8 cellular contexts compared by ENCODE assay signal in the genomic region with DNA sequence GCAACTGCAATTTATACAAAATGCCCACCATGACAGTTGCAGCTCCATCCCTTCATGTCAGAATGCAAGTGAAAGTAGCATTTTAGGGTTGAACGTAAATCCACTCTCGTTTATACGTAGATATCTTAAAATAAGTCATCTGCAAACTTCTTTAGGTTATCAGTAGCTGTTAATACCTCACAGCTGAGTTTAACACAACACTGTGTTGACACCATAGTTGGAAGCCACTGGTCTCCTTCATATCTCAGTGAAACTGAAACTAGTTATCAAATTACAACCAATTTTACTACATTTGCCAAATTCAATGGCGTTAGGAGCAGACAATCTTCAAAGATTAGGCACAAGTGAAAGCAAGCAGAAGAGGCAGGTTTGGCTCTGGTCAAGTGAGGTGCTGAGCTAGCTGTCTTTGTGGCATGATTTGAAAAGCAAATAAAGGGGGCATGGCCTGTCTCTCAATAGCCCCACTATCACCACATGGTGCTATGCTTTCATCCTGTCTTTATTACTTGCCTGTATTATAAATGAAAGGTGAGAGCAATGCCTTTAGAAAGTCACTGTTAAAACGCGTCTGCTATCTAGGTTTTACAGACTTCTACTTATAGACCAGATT. TPM values are rescaled to one million over a fixed set of nuclear protein-coding genes. Genes with fewer than 3 reads are reported as not detected.
DNase-seq lines count a peak whose midpoint lies in the region; ATAC-seq and FAIRE-seq lines count a peak whose summit lies in the region.

No MANE protein-coding gene starts in this region.

- H3K4me3 ChIP-seq in small intestine (ENCODE audit: low read depth in 1 of 2, low read length in 2 of 2) = no peak overlapping the region

- H3K27ac ChIP-seq in small intestine (ENCODE audit: low read depth in 1 of 2, low read length in 1 of 2) = no peak overlapping the region

- peaks cover 59% of the 10 kb centered on the region for H3K4me1 Mint-ChIP-seq in activated T-cell treated with anti-CD3 and anti-CD28 coated beads, Interleukin-2, amount 50 U/mL, for 24 hours (ENCODE audit: low read depth)

- no peak for DNase-seq in activated T-cell treated with anti-CD3 and anti-CD28 coated beads, Interleukin-2, amount 50 U/mL, for 24 hours
- DNase-seq in activated T-cell treated with anti-CD3 and anti-CD28 coated beads, Interleukin-2, amount 50 U/mL, for 48 hours = no peak
- DNase-seq in NCI-H2227 treated with DMSO at 0.1 percent for 48 hours (lab: John Stamatoyannopoulos, UW) = peak; percentile 16
- DNase-seq in small intestine = peak; percentile 7
- DNase-seq in central memory CD4-positive, alpha-beta T cell = no peak
- DNase-seq in midbrain (lab: John Stamatoyannopoulos, UW) = no peak

- H3K36me3 ChIP-seq in small intestine (ENCODE audit: control insufficient read depth in 2 of 2, insufficient read depth in 2 of 2, low read length in 2 of 2) = no peaks in the 10 kb centered on the region

- no peak for FAIRE-seq in small intestine (lab: Jason Lieb, UNC)

- ATAC-seq in HG02588 (IDR thresholded peaks at IDR 0.05; ENCODE audit: unreplicated experiment) (peak; percentile 54), esophagus mucosa (no peak)

- H3K4me3 Mint-ChIP-seq in activated T-cell treated with anti-CD3 and anti-CD28 coated beads, Interleukin-2, amount 50 U/mL, for 24 hours = no peak overlapping the region

- peak overlapping the region; percentile 6 for H3K27ac Mint-ChIP-seq in activated T-cell treated with anti-CD3 and anti-CD28 coated beads, Interleukin-2, amount 50 U/mL, for 24 hours

- no peaks in the 10 kb centered on the region for H3K27me3 ChIP-seq in small intestine (ENCODE audit: control insufficient read depth in 2 of 2, insufficient read depth in 2 of 2, low read length in 2 of 2)

- no peaks in the 10 kb centered on the region for H3K9me3 ChIP-seq in small intestine (ENCODE audit: control insufficient read depth, low read depth)

- H3K27me3 Mint-ChIP-seq in activated T-cell treated with anti-CD3 and anti-CD28 coated beads, Interleukin-2, amount 50 U/mL, for 24 hours = no peaks in the 10 kb centered on the region

- peaks cover 5 to 6% of the 10 kb centered on the region in 2 donors for H3K4me1 ChIP-seq in small intestine (ENCODE audit: control insufficient read depth in 2 of 2, insufficient read depth in 1 of 2, low read depth in 1 of 2, low read length in 1 of 2)

- WGBS in small intestine, 3 donors = 12 to 46% (median 20%) methylated on average over 6 of the region's 6 CpGs

- no peaks in the 10 kb centered on the region for H3K9me3 Mint-ChIP-seq in activated T-cell treated with anti-CD3 and anti-CD28 coated beads, Interleukin-2, amount 50 U/mL, for 24 hours

- no peaks in the 10 kb centered on the region for H3K36me3 Mint-ChIP-seq in activated T-cell treated with anti-CD3 and anti-CD28 coated beads, Interleukin-2, amount 50 U/mL, for 24 hours (ENCODE audit: low read depth)

RNA-seq across cellular contexts. Expression of gene PPP3CA, which starts 12.3 kb away (rescaled TPM):
- 10 to 100 TPM in 1 of 3 donors, 1 to 10 TPM in 2; 8.9 to 13.2 (median 9.2) TPM for polyA plus RNA-seq in small intestine
- 18.5 TPM for total RNA-seq in esophagus mucosa

Comparison
In these comparisons a context has a peak if more than half of its experiments do, and no peak if none do; other contexts are left out.
1. DNase-seq: peak in NCI-H2227 treated with DMSO at 0.1 percent for 48 hours (single experiment) and small intestine (single experiment); none in activated T-cell treated with anti-CD3 and anti-CD28 coated beads, Interleukin-2, amount 50 U/mL, for 24 hours (single experiment), activated T-cell treated with anti-CD3 and anti-CD28 coated beads, Interleukin-2, amount 50 U/mL, for 48 hours (0 of 2), central memory CD4-positive, alpha-beta T cell (single experiment) and midbrain (single experiment).